Comparison of ENCODE assay signal across 8 cellular contexts in the genomic region with DNA sequence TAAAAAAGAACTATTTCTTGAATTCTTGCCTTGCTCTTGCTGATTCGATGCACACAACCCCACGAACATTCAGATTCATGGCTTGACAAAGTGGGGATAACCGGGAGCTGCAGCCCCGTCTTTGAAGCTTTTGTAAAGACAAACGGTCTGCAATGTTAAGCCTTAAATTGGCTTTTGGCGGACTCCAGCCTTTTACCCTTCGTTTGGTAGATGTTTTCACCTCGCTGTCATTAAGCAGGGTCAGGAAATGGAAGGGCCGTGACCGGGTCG. TPM values are rescaled to one million over a fixed set of nuclear protein-coding genes. Genes with fewer than 3 reads are reported as not detected.
DNase-seq lines count a peak whose midpoint lies in the region; FAIRE-seq and TF ChIP-seq lines count a peak whose summit lies in the region.

No MANE protein-coding gene starts in this region.

- no peaks in the 10 kb centered on the region for H3K9me1 ChIP-seq in endothelial cell of umbilical vein (replicated peaks; ENCODE audit: control insufficient read depth, extremely low read depth, insufficient read depth, low read length)

- peak overlapping the region; percentile 97 for H2AFZ ChIP-seq in endothelial cell of umbilical vein (ENCODE audit: low read depth, low read length)
- H2AFZ ChIP-seq in osteoblast (ENCODE audit: low read length): peak overlapping the region; percentile 98

- peak overlapping the region; percentile 90 for H3K9ac ChIP-seq in endothelial cell of umbilical vein (replicated peaks; ENCODE audit: extremely low read depth, insufficient read depth, low read length)

- TF ChIP-seq POLR2A in endothelial cell of umbilical vein (IDR thresholded peaks at IDR 0.05; ENCODE audit: low read depth, low read length): no peak

- POLR2A ChIA-PET in endothelial cell of umbilical vein (lab: Charles Lee): no interaction called here

- DNase-seq in NOMO-1 treated with DMSO at 0.1 percent for 48 hours (lab: John Stamatoyannopoulos, UW; ENCODE audit: unreplicated experiment): peak; percentile 35
- no peak for DNase-seq in NOMO-1 treated with dmso at 0.1 percent for 144 hours (lab: John Stamatoyannopoulos, UW; ENCODE audit: unreplicated experiment)
- DNase-seq in RKO (ENCODE audit: low spot score): peak; percentile 23
- DNase-seq in endothelial cell of umbilical vein (ENCODE audit: low read depth, low spot score): no peak
- no peak for DNase-seq in osteoblast (ENCODE audit: insufficient read length, low spot score, missing footprints)
- DNase-seq in EL: no peak
- no peak for DNase-seq in NCI-H1417 treated with DMSO at 0.1 percent for 48 hours (lab: John Stamatoyannopoulos, UW)
- no peak for DNase-seq in COLO668 (lab: John Stamatoyannopoulos, UW; ENCODE audit: unreplicated experiment)

- CTCF ChIA-PET in endothelial cell of umbilical vein (lab: Charles Lee): interaction anchor here (0.7 to 1.5 kb wide), 6 partner anchors 15 to 85 kb away, joined by 3 to 7 read pairs (median 4); no protein-coding TSS in a partner anchor

- H3K27ac ChIP-seq in endothelial cell of umbilical vein (ENCODE audit: insufficient read depth, low read depth, low read length) (peak overlapping the region; percentile 65), osteoblast (ENCODE audit: low read depth, low read length) (peak overlapping the region; percentile 85)

- H3K27me3 ChIP-seq in endothelial cell of umbilical vein (ENCODE audit: control insufficient read depth in 2 of 2, insufficient read depth in 2 of 2, low read length in 2 of 2): no peaks in the 10 kb centered on the region
- no peaks in the 10 kb centered on the region for H3K27me3 ChIP-seq in osteoblast (ENCODE audit: insufficient read depth, low read length)

- FAIRE-seq in endothelial cell of umbilical vein (lab: Jason Lieb, UNC): no peak

- H4K20me1 ChIP-seq in endothelial cell of umbilical vein (replicated peaks; ENCODE audit: control insufficient read depth, extremely low read depth, insufficient read depth, low read length) (no peaks in the 10 kb centered on the region), osteoblast (ENCODE audit: insufficient read depth, low read length) (no peaks in the 10 kb centered on the region)

- H3K9me3 ChIP-seq in endothelial cell of umbilical vein (replicated peaks; ENCODE audit: control insufficient read depth, insufficient read depth, low read length) (no peaks in the 10 kb centered on the region), osteoblast (ENCODE audit: low read depth, low read length) (no peaks in the 10 kb centered on the region)

- H3K4me3 ChIP-seq in endothelial cell of umbilical vein (replicated peaks in 1 of 3; ENCODE audit: insufficient read depth in 1 of 3, low read depth in 1 of 3, low read length in 3 of 3) (peak overlapping the region; percentile 67 to 99 (median 96)), osteoblast (ENCODE audit: insufficient read depth, low read length) (peak overlapping the region; percentile 95)

- H3K79me2 ChIP-seq in endothelial cell of umbilical vein (ENCODE audit: control insufficient read depth, insufficient read depth, low read length): no peaks in the 10 kb centered on the region
- H3K79me2 ChIP-seq in osteoblast (ENCODE audit: insufficient read depth, low read length): peaks cover 10% of the 10 kb centered on the region

- dilution Hi-C loops in endothelial cell of umbilical vein (cut with MboI; ENCODE audit: extremely low pct_ligation_motif_present, low sequenced_read_pairs): no loop called here

- TSS peak; percentile 83 for BruUV-seq in endothelial cell of umbilical vein (replicated peaks; lab: Mats Ljungman, UMichigan)

- TF ChIP-seq CTCF in endothelial cell of umbilical vein (IDR thresholded peaks at IDR 0.05; ENCODE audit: extremely low read depth in 1 of 2, insufficient read depth in 1 of 2, low read depth in 1 of 2, low read length in 2 of 2) (no peak), osteoblast (IDR thresholded peaks at IDR 0.05; ENCODE audit: extremely low read depth, low read depth, low read length) (no peak)

- intact Hi-C loops in endothelial cell of umbilical vein (cut with micrococcal nuclease): loop anchor here (1.0 to 10.0 kb wide), 4 partner anchors 21 to 298 kb away; partner anchors contain the start of genes C15orf61 and RNU6-1

- H3K4me2 ChIP-seq in endothelial cell of umbilical vein (ENCODE audit: insufficient read depth, low read length) (peak overlapping the region; percentile 96), osteoblast (ENCODE audit: insufficient read depth, low read length) (peak overlapping the region; percentile 94)

- H3K4me1 ChIP-seq in endothelial cell of umbilical vein (ENCODE audit: control insufficient read depth, extremely low read depth, insufficient read depth, low read length) (peaks cover 8% of the 10 kb centered on the region), osteoblast (ENCODE audit: insufficient read depth, low read length) (peaks cover 17% of the 10 kb centered on the region)

- no peaks in the 10 kb centered on the region for H3K36me3 ChIP-seq in endothelial cell of umbilical vein (ENCODE audit: control insufficient read depth in 2 of 2, extremely low read depth in 1 of 2, insufficient read depth in 2 of 2, low read length in 2 of 2)
- no peaks in the 10 kb centered on the region for H3K36me3 ChIP-seq in osteoblast (ENCODE audit: insufficient read depth, low read length)

TF ChIP-seq in endothelial cell of umbilical vein, 7 proteins besides CTCF, POLR2A, EP300 and RAD21:
- TF ChIP-seq JUN (IDR thresholded peaks at IDR 0.05; ENCODE audit: borderline replicate concordance, insufficient read depth, insufficient read length, low read depth): no peak
- no peak for TF ChIP-seq GATA2 (IDR thresholded peaks at IDR 0.05; ENCODE audit: insufficient read depth, insufficient read length, low read depth, low read length)
- no peak for TF ChIP-seq FOS (IDR thresholded peaks at IDR 0.05; ENCODE audit: borderline replicate concordance, insufficient read depth, low read length)
- no peak for TF ChIP-seq EZH2 (IDR thresholded peaks at IDR 0.05; ENCODE audit: borderline replicate concordance, low read depth, low read length, severe bottlenecking)
- no peak for TF ChIP-seq MYC (IDR thresholded peaks at IDR 0.05; ENCODE audit: low read depth, low read length)
- no peak for TF ChIP-seq POLR2AphosphoS5 (IDR thresholded peaks at IDR 0.05; ENCODE audit: insufficient read depth, low read depth, low read length)
- TF ChIP-seq, protein P1, sequence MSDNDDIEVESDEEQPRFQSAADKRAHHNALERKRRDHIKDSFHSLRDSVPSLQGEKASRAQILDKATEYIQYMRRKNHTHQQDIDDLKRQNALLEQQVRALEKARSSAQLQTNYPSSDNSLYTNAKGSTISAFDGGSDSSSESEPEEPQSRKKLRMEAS (IDR thresholded peaks at IDR 0.05; ENCODE audit: insufficient read depth, insufficient read length): no peak
TF ChIP-seq in endothelial cell of umbilical vein: peak in this region for 0.

RNA-seq across cellular contexts. Expression of gene MAP2K5, which starts 0.4 kb away (rescaled TPM):
- total RNA-seq in endothelial cell of umbilical vein (24.2 and 24.7 TPM in 2 replicates), osteoblast (8.5 and 10.1 TPM in 2 replicates)
- polyA plus RNA-seq in endothelial cell of umbilical vein: 4.9 and 5.6 TPM in 2 replicates
- polyA plus RNA-seq in endothelial cell of umbilical vein (2011; cell fraction: cytosol; rRNA removed): 5.8 and 6.2 TPM in 2 replicates
- 12.1 and 12.6 TPM in 2 replicates for polyA plus RNA-seq in endothelial cell of umbilical vein (2011; cell fraction: nucleus; rRNA removed)
- 12.8 and 13.0 TPM in 2 replicates for polyA plus RNA-seq in endothelial cell of umbilical vein (2012)
- 7.5 and 9.6 TPM in 2 replicates for polyA minus RNA-seq in endothelial cell of umbilical vein
- polyA minus RNA-seq in endothelial cell of umbilical vein (2011; cell fraction: cytosol; rRNA and poly(A)+ RNA removed): 8.2 TPM
- polyA minus RNA-seq in endothelial cell of umbilical vein (2011; cell fraction: nucleus; rRNA and poly(A)+ RNA removed): 26.5 and 39.8 TPM in 2 replicates

RNA-seq across cellular contexts. Expression of gene C15orf61, which starts 21.2 kb away (rescaled TPM):
- total RNA-seq in endothelial cell of umbilical vein: 3.7 and 4.1 TPM in 2 replicates
- polyA plus RNA-seq in endothelial cell of umbilical vein: 3.2 and 3.5 TPM in 2 replicates
- polyA plus RNA-seq in endothelial cell of umbilical vein (2011; cell fraction: cytosol; rRNA removed): 1.6 and 1.9 TPM in 2 replicates
- 2.2 and 2.7 TPM in 2 replicates for polyA plus RNA-seq in endothelial cell of umbilical vein (2011; cell fraction: nucleus; rRNA removed)
- 2.2 and 3.1 TPM in 2 replicates for polyA plus RNA-seq in endothelial cell of umbilical vein (2012)
- 1.4 and 1.9 TPM in 2 replicates for polyA minus RNA-seq in endothelial cell of umbilical vein
- 1.5 TPM for polyA minus RNA-seq in endothelial cell of umbilical vein (2011; cell fraction: cytosol; rRNA and poly(A)+ RNA removed)
- 5.2 and 6.9 TPM in 2 replicates for polyA minus RNA-seq in endothelial cell of umbilical vein (2011; cell fraction: nucleus; rRNA and poly(A)+ RNA removed)
- total RNA-seq in osteoblast: 10.1 and 12.1 TPM in 2 replicates

Comparison
In these comparisons a context has a peak if more than half of its experiments do, and no peak if none do; other contexts are left out.
1. DNase-seq: peak in NOMO-1 treated with DMSO at 0.1 percent for 48 hours (single experiment) and RKO (single experiment); none in NOMO-1 treated with dmso at 0.1 percent for 144 hours (single experiment), endothelial cell of umbilical vein (single experiment), osteoblast (single experiment), EL (single experiment), NCI-H1417 treated with DMSO at 0.1 percent for 48 hours (single experiment) and COLO668 (single experiment).